Comparison of ENCODE assay signal across 8 cellular contexts in the genomic region with DNA sequence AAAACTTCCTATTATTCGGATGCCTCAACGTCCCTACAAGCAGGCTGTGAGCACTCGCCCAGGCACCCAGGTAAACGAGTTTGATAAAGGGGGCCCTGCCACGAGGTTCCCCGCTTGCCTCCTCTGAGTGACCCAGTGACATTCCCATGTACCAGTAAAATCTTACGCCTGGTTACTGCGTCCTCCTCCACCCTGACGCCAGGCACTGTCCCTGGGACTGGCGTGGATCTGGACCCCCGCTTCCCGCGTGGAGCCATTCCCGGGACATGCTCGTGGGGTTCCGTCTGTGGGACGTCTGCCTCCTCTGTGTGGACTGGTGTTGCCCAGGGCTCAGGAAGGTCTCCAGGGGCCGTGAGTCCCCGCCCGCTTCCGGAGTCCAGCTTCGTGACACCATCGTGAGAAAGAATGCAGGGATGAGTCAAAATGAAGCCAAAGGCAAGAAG. TPM values are rescaled to one million over a fixed set of nuclear protein-coding genes. Genes with fewer than 3 reads are reported as not detected.
DNase-seq lines count a peak whose midpoint lies in the region; ATAC-seq and TF ChIP-seq lines count a peak whose summit lies in the region.

No MANE protein-coding gene starts in this region.

- H3K36me3 ChIP-seq in BJ (ENCODE audit: control insufficient read depth, insufficient read depth, low read length) (peaks cover 8% of the 10 kb centered on the region), left ventricle myocardium inferior (peaks cover 15% of the 10 kb centered on the region), skeletal muscle satellite cell (ENCODE audit: insufficient read depth, low read length) (peaks cover 14% of the 10 kb centered on the region)

- no peaks in the 10 kb centered on the region for H3K27me3 Mint-ChIP-seq in activated T-helper 17 cell treated with anti-CD3 and anti-CD28 coated beads, Interleukin-2, amount 50 U/mL, for 72 hours

- peak; percentile 61 for DNase-seq in BJ (ENCODE audit: low read depth)
- DNase-seq in left ventricle myocardium inferior: peak; percentile 51
- DNase-seq in SKM-1 treated with dmso at 0.1 percent for 144 hours (lab: John Stamatoyannopoulos, UW; ENCODE audit: unreplicated experiment): no peak
- DNase-seq in GM19240 (ENCODE audit: insufficient read length, low spot score): no peak
- DNase-seq in HUDEP-2 (lab: John Stamatoyannopoulos, UW; ENCODE audit: unreplicated experiment in 76 of 76): no peak

- H3K27me3 ChIP-seq in BJ (ENCODE audit: control insufficient read depth, insufficient read depth, low read length) (no peaks in the 10 kb centered on the region), left ventricle myocardium inferior (ENCODE audit: low read depth) (no peaks in the 10 kb centered on the region), skeletal muscle satellite cell (ENCODE audit: control insufficient read depth, insufficient read depth, low read length) (no peaks in the 10 kb centered on the region)

- peak overlapping the region; percentile 88 for H3K27ac ChIP-seq in left ventricle myocardium inferior (replicated peaks)

- POLR2A ChIA-PET in BJ (lab: Charles Lee): no interaction called here

- CTCF ChIA-PET in BJ (lab: Yijun Ruan, JAX): interaction anchor here (0.6 kb wide), 2 partner anchors 107 to 1144 kb away, joined by 3 read pairs; no protein-coding TSS in a partner anchor

- peaks cover 23% of the 10 kb centered on the region for H3K4me1 Mint-ChIP-seq in activated T-helper 17 cell treated with anti-CD3 and anti-CD28 coated beads, Interleukin-2, amount 50 U/mL, for 72 hours

- H3K9me3 Mint-ChIP-seq in activated T-helper 17 cell treated with anti-CD3 and anti-CD28 coated beads, Interleukin-2, amount 50 U/mL, for 72 hours: peaks cover 15% of the 10 kb centered on the region

- H3K9me3 ChIP-seq in left ventricle myocardium inferior (replicated peaks) (peaks cover 36% of the 10 kb centered on the region), skeletal muscle satellite cell (replicated peaks; ENCODE audit: low read length) (peaks cover 6% of the 10 kb centered on the region)

- TF ChIP-seq CTCF in BJ (IDR thresholded peaks at IDR 0.05; ENCODE audit: insufficient read depth, low read depth, low read length): no peak
- TF ChIP-seq CTCF in left ventricle myocardium inferior (IDR thresholded peaks at IDR 0.05; ENCODE audit: borderline replicate concordance): no peak

- H3K4me2 ChIP-seq in skeletal muscle satellite cell (ENCODE audit: low read length): peak overlapping the region; percentile 91

- peak overlapping the region; percentile 93 for H3K4me3 Mint-ChIP-seq in activated T-helper 17 cell treated with anti-CD3 and anti-CD28 coated beads, Interleukin-2, amount 50 U/mL, for 72 hours

- H3K36me3 Mint-ChIP-seq in activated T-helper 17 cell treated with anti-CD3 and anti-CD28 coated beads, Interleukin-2, amount 50 U/mL, for 72 hours (ENCODE audit: low read depth): peaks cover 20% of the 10 kb centered on the region

- H3K4me3 ChIP-seq in BJ (ENCODE audit: low read depth, low read length) (peak overlapping the region; percentile 84), left ventricle myocardium inferior (peak overlapping the region; percentile 100), skeletal muscle satellite cell (ENCODE audit: low read length) (peak overlapping the region; percentile 90)

- intact Hi-C loops in left ventricle myocardium inferior (cut with micrococcal nuclease): no loop called here

- H3K9ac ChIP-seq in skeletal muscle satellite cell (ENCODE audit: low read depth, low read length): peak overlapping the region; percentile 85

- H3K4me1 ChIP-seq in left ventricle myocardium inferior: peaks cover 40% of the 10 kb centered on the region
- peaks cover 17% of the 10 kb centered on the region for H3K4me1 ChIP-seq in skeletal muscle satellite cell (ENCODE audit: control insufficient read depth, insufficient read depth, low read length)

- H3K27ac Mint-ChIP-seq in activated T-helper 17 cell treated with anti-CD3 and anti-CD28 coated beads, Interleukin-2, amount 50 U/mL, for 72 hours: peak overlapping the region; percentile 94

- peak; percentile 6 for ATAC-seq in HG02678 (IDR thresholded peaks at IDR 0.05; ENCODE audit: unreplicated experiment)
- peak; percentile 6 for ATAC-seq in activated T-helper 17 cell treated with anti-CD3 and anti-CD28 coated beads, Interleukin-2, amount 50 U/mL, for 72 hours (replicated peaks)

RNA-seq across cellular contexts. Expression of a gene that starts 0.4 kb away (rescaled TPM):
- polyA plus RNA-seq in BJ (2011; rRNA removed): 6.3 and 7.2 TPM in 2 replicates
- polyA minus RNA-seq in BJ (2011; rRNA and poly(A)+ RNA removed): 5.1 and 6.9 TPM in 2 replicates
- 1 to 10 TPM; 8.9 to 10.0 TPM for total RNA-seq in activated T-helper 17 cell treated with anti-CD3 and anti-CD28 coated beads, Interleukin-2, amount 50 U/mL, for 72 hours
- 10.8 TPM for total RNA-seq in left ventricle myocardium inferior
- 4.6 and 6.1 TPM in 2 replicates for total RNA-seq in skeletal muscle satellite cell (2012; rRNA removed)

RNA-seq across cellular contexts. Expression of a gene that starts 18.6 kb away (rescaled TPM):
- 2.9 and 4.0 TPM in 2 replicates for polyA plus RNA-seq in BJ (2011; rRNA removed)
- 5.2 and 5.6 TPM in 2 replicates for polyA minus RNA-seq in BJ (2011; rRNA and poly(A)+ RNA removed)
- 1 to 10 TPM; 2.2 to 2.4 TPM for total RNA-seq in activated T-helper 17 cell treated with anti-CD3 and anti-CD28 coated beads, Interleukin-2, amount 50 U/mL, for 72 hours
- 4.6 TPM for total RNA-seq in left ventricle myocardium inferior
- total RNA-seq in skeletal muscle satellite cell (2012; rRNA removed): 4.3 and 5.2 TPM in 2 replicates

RNA-seq across cellular contexts. Expression of a gene that starts 23.9 kb away (rescaled TPM):
- 3.9 and 4.9 TPM in 2 replicates for polyA plus RNA-seq in BJ (2011; rRNA removed)
- 4.5 and 4.7 TPM in 2 replicates for polyA minus RNA-seq in BJ (2011; rRNA and poly(A)+ RNA removed)
- total RNA-seq in activated T-helper 17 cell treated with anti-CD3 and anti-CD28 coated beads, Interleukin-2, amount 50 U/mL, for 72 hours: 1 to 10 TPM; 2.5 to 3.2 TPM
- 4.0 TPM for total RNA-seq in left ventricle myocardium inferior
- 5.9 and 8.4 TPM in 2 replicates for total RNA-seq in skeletal muscle satellite cell (2012; rRNA removed)

RNA-seq across cellular contexts. Expression of a gene that starts 32.9 kb away (rescaled TPM):
- polyA plus RNA-seq in BJ (2011; rRNA removed): 2.5 and 3.8 TPM in 2 replicates
- 3.2 and 3.6 TPM in 2 replicates for polyA minus RNA-seq in BJ (2011; rRNA and poly(A)+ RNA removed)
- 1 to 10 TPM; 3.2 to 4.9 TPM for total RNA-seq in activated T-helper 17 cell treated with anti-CD3 and anti-CD28 coated beads, Interleukin-2, amount 50 U/mL, for 72 hours
- total RNA-seq in left ventricle myocardium inferior: 3.8 TPM
- total RNA-seq in skeletal muscle satellite cell (2012; rRNA removed): 3.5 and 4.2 TPM in 2 replicates

RNA-seq across cellular contexts. Expression of a gene that starts 39.6 kb away (rescaled TPM):
- polyA plus RNA-seq in BJ (2011; rRNA removed): 1.7 and 2.6 TPM in 2 replicates
- 2.3 and 3.8 TPM in 2 replicates for polyA minus RNA-seq in BJ (2011; rRNA and poly(A)+ RNA removed)
- 1 to 10 TPM; 6.0 to 9.9 TPM for total RNA-seq in activated T-helper 17 cell treated with anti-CD3 and anti-CD28 coated beads, Interleukin-2, amount 50 U/mL, for 72 hours
- total RNA-seq in left ventricle myocardium inferior: 4.7 TPM
- total RNA-seq in skeletal muscle satellite cell (2012; rRNA removed): 2.5 and 2.6 TPM in 2 replicates

Comparison
In these comparisons a context has a peak if more than half of its experiments do, and no peak if none do; other contexts are left out.
1. DNase-seq: peak in BJ (single experiment) and left ventricle myocardium inferior (single experiment); none in SKM-1 treated with dmso at 0.1 percent for 144 hours (single experiment), GM19240 (single experiment) and HUDEP-2 (0 of 76).
2. Peak in every context shown above with its lines, with median percentiles within 50 percentile points of each other: H3K4me3 ChIP-seq.